15 cellular contexts compared by ENCODE assay signal in genomic region chr7:107949443-107949935, GRCh38. TPM values are rescaled to one million over a fixed set of nuclear protein-coding genes. Genes with fewer than 3 reads are reported as not detected.
A peak's percentile ranks its signal among the peaks of the same experiment; 100 is the strongest.
DNase-seq lines count a peak whose midpoint lies in the region; ATAC-seq, FAIRE-seq and TF ChIP-seq lines count a peak whose summit lies in the region.
"Had no signal": no experiment of that assay in that cellular context is flagged by ENCODE, and none has a peak within 500 bp of the region (broad histone marks: within the 10 kb centered on the region; RNA-seq: fewer than 3 reads in every experiment).

No MANE protein-coding gene starts in this region.

- TF ChIP-seq POLR2A in A549 (IDR thresholded peaks at IDR 0.05; ENCODE audit: low read length) (no peak), esophagus muscularis mucosa (IDR thresholded peaks at IDR 0.05; ENCODE audit: low read depth) (no peak)

- no peaks in the 10 kb centered on the region for H3K9me3 ChIP-seq in A549
- no peaks in the 10 kb centered on the region for H3K9me3 ChIP-seq in SJSA1 (replicated peaks)
- H3K9me3 ChIP-seq in esophagus muscularis mucosa, result no peaks in the 10 kb centered on the region
- H3K9me3 ChIP-seq in parathyroid adenoma (ENCODE audit: control insufficient read depth, low read length), result no peaks in the 10 kb centered on the region

- 9% methylated on average over 1 of the region's 1 CpG for WGBS in A549 (ENCODE audit: missing lambda C conversion rate)
- 65% methylated on average over 1 of the region's 1 CpG for WGBS in esophagus muscularis mucosa

- intact Hi-C loops in esophagus muscularis mucosa (cut with DNase I), result no loop called here

- no peaks in the 10 kb centered on the region for H3K79me2 ChIP-seq in parathyroid adenoma

- FAIRE-seq in A549 (lab: Jason Lieb, UNC), result no peak
- FAIRE-seq: bronchial epithelial cell had no signal

- DNase-seq in A549 (ENCODE audit: low read depth in 1 of 2, low spot score in 1 of 2) (no peak), SJSA1 (ENCODE audit: low read depth in 1 of 2, low spot score in 2 of 2) (no peak), esophagus muscularis mucosa (ENCODE audit: extremely low spot score) (no peak), G401 (ENCODE audit: low spot score) (no peak), ecto neural progenitor cell (ENCODE audit: low spot score) (no peak), GM13976 (ENCODE audit: low spot score) (no peak)
- DNase-seq: activated gamma-delta T cell treated with Interleukin-2 at 50 U/mL for 16 hours; CD8-positive, alpha-beta T cell; effector CD8-positive, alpha-beta T cell; Kasumi-1; left ventricle myocardium superior; NCI-H1436 had no signal

- POLR2A ChIA-PET in A549 (lab: Yijun Ruan, JAX), result interaction anchor here (1.3 kb wide), 1 partner anchor 66 kb away, joined by 3 read pairs; no protein-coding TSS in a partner anchor

- in situ Hi-C loops in G401 (cut with HindIII; ENCODE audit: low sequenced_read_pairs), result no loop called here
- in situ Hi-C loops in GM13976 (cut with MboI; ENCODE audit: low sequenced_read_pairs, unreplicated experiment), result no loop called here

- no peak for TF ChIP-seq RAD21 in A549 (conservative IDR thresholded peaks at IDR 0.05 in 1 of 2, IDR thresholded peaks at IDR 0.05 in 1 of 2)

- CTCF ChIA-PET in A549 (lab: Yijun Ruan, JAX), result interaction anchor here (0.7 kb wide), 1 partner anchor 8 kb away, joined by 3 read pairs; no protein-coding TSS in a partner anchor

- H3K4me3 ChIP-seq in A549 (peak overlapping the region; percentile 17; the same call in 2 of the 3 replicates), SJSA1 (no peak overlapping the region), esophagus muscularis mucosa (no peak overlapping the region), parathyroid adenoma (ENCODE audit: low read depth, low read length) (no peak overlapping the region)

- ATAC-seq in A549 (no peak; a peak in 1 of 6 replicates), HG02885 (IDR thresholded peaks at IDR 0.05; ENCODE audit: poor library complexity, unreplicated experiment) (no peak)
- ATAC-seq: CD8-positive, alpha-beta T cell; left ventricle myocardium superior had no signal

- H3K9ac ChIP-seq in parathyroid adenoma, result no peak overlapping the region

- H2AFZ ChIP-seq in parathyroid adenoma, result peak overlapping the region; percentile 30

- peaks cover 97% of the 10 kb centered on the region for H3K36me3 ChIP-seq in SJSA1
- peaks cover 9 to 81% (median 56%) of the 10 kb centered on the region in 4 donors for H3K36me3 ChIP-seq in esophagus muscularis mucosa
- no peaks in the 10 kb centered on the region for H3K36me3 ChIP-seq in parathyroid adenoma (ENCODE audit: control insufficient read depth, insufficient read depth, low read length)

- TF ChIP-seq CTCF in A549 (IDR thresholded peaks at IDR 0.05), result no peak
- no peak for TF ChIP-seq CTCF in esophagus muscularis mucosa (IDR thresholded peaks at IDR 0.05)
- no peak for TF ChIP-seq CTCF in parathyroid adenoma (IDR thresholded peaks at IDR 0.05)
- no peak for TF ChIP-seq CTCF in GM13976 (IDR thresholded peaks at IDR 0.05; ENCODE audit: borderline replicate concordance, control extremely low read depth, extremely low read depth, insufficient read depth, missing control alignments)

- H3K27me3 ChIP-seq in SJSA1 (replicated peaks) (no peaks in the 10 kb centered on the region), esophagus muscularis mucosa (no peaks in the 10 kb centered on the region), parathyroid adenoma (ENCODE audit: control insufficient read depth, insufficient read depth, low read length) (no peaks in the 10 kb centered on the region)

- peak overlapping the region; percentile 68 to 86 for H3K27ac ChIP-seq in A549
- peak overlapping the region; percentile 34; the same call in 1 of the 2 replicates for H3K27ac ChIP-seq in SJSA1
- peak overlapping the region; percentile 21 to 86 (median 62) for H3K27ac ChIP-seq in esophagus muscularis mucosa (replicated peaks in 1 of 4)
- peak overlapping the region; percentile 30 for H3K27ac ChIP-seq in parathyroid adenoma

- H3K4me1 ChIP-seq in A549, result peaks cover 83% of the 10 kb centered on the region
- H3K4me1 ChIP-seq in SJSA1 (replicated peaks), result peaks cover 54% of the 10 kb centered on the region
- peaks cover 39 to 99% (median 96%) of the 10 kb centered on the region in 4 donors for H3K4me1 ChIP-seq in esophagus muscularis mucosa
- H3K4me1 ChIP-seq in parathyroid adenoma, result peaks cover 32% of the 10 kb centered on the region

- TF ChIP-seq EP300 in A549 (IDR thresholded peaks at IDR 0.05) (peak in 1 of 2 experiments; percentile 7; a peak in 2 of 5 replicates), esophagus muscularis mucosa (IDR thresholded peaks at IDR 0.05) (no peak)

- peak overlapping the region; percentile 74 for H3K4me2 ChIP-seq in A549
- H3K4me2 ChIP-seq in parathyroid adenoma (ENCODE audit: low read length), result no peak overlapping the region

TF ChIP-seq in A549, 52 proteins besides CTCF, POLR2A, EP300 and RAD21:
- TF ChIP-seq ZFP36 (IDR thresholded peaks at IDR 0.05; ENCODE audit: borderline replicate concordance, partially characterized antibody), result no peak
- TF ChIP-seq RARB (CRISPR knock-in tag; IDR thresholded peaks at IDR 0.05), result 0 out of 2 replicates have a peak, but pooled peaks have one; percentile 10
- no peak for TF ChIP-seq MYC (IDR thresholded peaks at IDR 0.05; ENCODE audit: borderline replicate concordance, low read length)
- TF ChIP-seq ATOH8 (CRISPR knock-in tag; IDR thresholded peaks at IDR 0.05; ENCODE audit: low read depth), result no peak
- TF ChIP-seq TP53 (CRISPR knock-in tag; IDR thresholded peaks at IDR 0.05), result no peak

RNA-seq across cellular contexts. Expression of gene LAMB1, which starts 53.5 kb away (rescaled TPM):
- polyA plus RNA-seq in A549 (2011; rRNA removed) (162 and 208 TPM in 2 replicates), A549 (2017; fragmentation: RNase III; extraction: RNeasy Plus Mini Kit Qiagen cat#74134 plus additional on column Dnase treatment) (142 to 159 TPM (median 143 TPM) in 3 replicates)
- polyA plus RNA-seq in A549 (2012; cell fraction: cytosol; rRNA removed), result 66.5 and 67.3 TPM in 2 replicates
- 349 and 365 TPM in 2 replicates for polyA plus RNA-seq in A549 (2012; cell fraction: nucleus; rRNA removed)
- 395 and 408 TPM in 2 replicates for polyA minus RNA-seq in A549 (2011; rRNA and poly(A)+ RNA removed)
- 110 and 136 TPM in 2 replicates for total RNA-seq in SJSA1 (2014; rRNA removed; shearing (Covaris generic))
- total RNA-seq in esophagus muscularis mucosa, result 100 to 1,000 TPM; 167 to 240 (median 219) TPM
- total RNA-seq in G401 (2014; rRNA removed; shearing (Covaris generic)), result 4.3 and 5.9 TPM in 2 replicates
- total RNA-seq: CD8-positive, alpha-beta T cell had no signal

RNA-seq across cellular contexts. Expression of gene DLD, which starts 58.5 kb away (rescaled TPM):
- polyA plus RNA-seq in A549 (2011; rRNA removed), result 168 and 179 TPM in 2 replicates
- polyA plus RNA-seq in A549 (2012; cell fraction: cytosol; rRNA removed), result 79.0 and 81.5 TPM in 2 replicates
- 47.3 and 72.7 TPM in 2 replicates for polyA plus RNA-seq in A549 (2012; cell fraction: nucleus; rRNA removed)
- 122 to 129 TPM (median 125 TPM) in 3 replicates for polyA plus RNA-seq in A549 (2017; fragmentation: RNase III; extraction: RNeasy Plus Mini Kit Qiagen cat#74134 plus additional on column Dnase treatment)
- 54.3 and 57.7 TPM in 2 replicates for polyA minus RNA-seq in A549 (2011; rRNA and poly(A)+ RNA removed)
- 113 and 119 TPM in 2 replicates for total RNA-seq in SJSA1 (2014; rRNA removed; shearing (Covaris generic))
- total RNA-seq in esophagus muscularis mucosa, result 100 to 1,000 TPM in 3 of 4 donors, 10 to 100 TPM in 1; 99.9 to 135 (median 119) TPM
- total RNA-seq in G401 (2014; rRNA removed; shearing (Covaris generic)), result 43.0 and 60.2 TPM in 2 replicates

Comparison
In these comparisons a context has a peak if more than half of its experiments do, and no peak if none do; other contexts are left out.
1. RNA of gene LAMB1, which starts 53.5 kb away (total RNA-seq): 167 to 240 TPM in esophagus muscularis mucosa and 110 to 136 TPM in SJSA1; 4.3 to 5.9 TPM in G401; every median in the first group is over 10 times any median in the second.
2. Peak in every context shown above with its lines, with median percentiles within 50 percentile points of each other: H3K27ac ChIP-seq.